In the genomic region with DNA sequence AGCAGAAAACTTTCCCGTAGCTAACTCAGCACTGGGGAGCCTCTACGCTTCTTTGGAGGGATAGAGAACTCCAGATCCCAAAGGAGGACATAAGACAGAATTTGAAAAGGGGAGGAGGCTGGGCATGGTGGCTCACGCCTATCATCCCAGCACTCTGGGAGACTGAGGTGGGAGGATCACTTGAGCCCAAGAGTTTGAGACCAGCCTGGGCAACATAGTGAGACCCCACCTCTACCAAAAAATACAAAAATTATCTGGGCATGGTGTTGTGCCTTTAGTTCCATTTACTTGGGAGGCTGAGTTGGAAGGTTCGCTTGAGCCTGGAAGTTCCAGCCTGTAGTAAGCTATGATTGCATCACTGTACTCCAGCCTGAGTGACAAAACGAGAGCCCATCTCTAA, we compare ENCODE assay signal across 21 cellular contexts.
"Had no signal": no experiment of that assay in that cellular context is flagged by ENCODE, and none has a peak within 500 bp of the region (broad histone marks: within the 10 kb centered on the region; RNA-seq: fewer than 3 reads in every experiment).

No MANE protein-coding gene starts in this region.

- H3K27me3 ChIP-seq: body of pancreas, esophagus muscularis mucosa, heart right ventricle, upper lobe of left lung, vagina had no signal

- ATAC-seq: activated T-cell treated with anti-CD3 and anti-CD28 coated beads, Interleukin-2, amount 50 U/mL, for 4 hours; body of pancreas; heart right ventricle; naive thymus-derived CD4-positive, alpha-beta T cell had no signal

- H3K4me3 ChIP-seq: body of pancreas, esophagus muscularis mucosa, heart right ventricle, upper lobe of left lung, vagina had no signal

- DNase-seq: activated CD4-positive, alpha-beta memory T cell treated with anti-CD3 and anti-CD28 coated beads for 36 hours; activated CD4-positive, alpha-beta T cell treated with anti-CD3 and anti-CD28 coated beads, Interleukin-2, amount 10 ng/mL, durations not matched to agents 24 days and 14 days; activated CD4-positive, CD25-positive, alpha-beta regulatory T cell treated with anti-CD3 and anti-CD28 coated beads, Interleukin-2, amount 50 U/mL, for 72 hours; activated CD8-positive, alpha-beta memory T cell treated with anti-CD3 and anti-CD28 coated beads, Interleukin-2, amount 50 U/mL, for 48 hours; activated naive CD4-positive, alpha-beta T cell treated with Interleukin-2 at 50 U/mL for 16 hours; activated T-cell treated with anti-CD3 and anti-CD28 coated beads, Interleukin-2, amount 50 U/mL, for 4 hours; body of pancreas; dermis blood vessel endothelial cell; effector CD4-positive, alpha-beta T cell; foreskin melanocyte; heart right ventricle; naive thymus-derived CD4-positive, alpha-beta T cell; occipital lobe; right cardiac atrium; stimulated activated CD4-positive, alpha-beta T cell treated with anti-CD3 and anti-CD28 coated beads, Interleukin-12 subunit alpha, Interleukin-12 subunit beta, amount 100 ng/mL, for 4 hours; stimulated activated CD4-positive, alpha-beta T cell treated with anti-CD3 and anti-CD28 coated beads, Interleukin-4, amount 100 ng/mL, for 1 hour; T-helper 1 cell; upper lobe of left lung; WERI-Rb-1 had no signal

- H3K27ac ChIP-seq: body of pancreas, esophagus muscularis mucosa, vagina, WERI-Rb-1 had no signal

- H3K9me3 ChIP-seq: body of pancreas, esophagus muscularis mucosa, heart right ventricle, upper lobe of left lung, vagina had no signal
